In the genomic region with DNA sequence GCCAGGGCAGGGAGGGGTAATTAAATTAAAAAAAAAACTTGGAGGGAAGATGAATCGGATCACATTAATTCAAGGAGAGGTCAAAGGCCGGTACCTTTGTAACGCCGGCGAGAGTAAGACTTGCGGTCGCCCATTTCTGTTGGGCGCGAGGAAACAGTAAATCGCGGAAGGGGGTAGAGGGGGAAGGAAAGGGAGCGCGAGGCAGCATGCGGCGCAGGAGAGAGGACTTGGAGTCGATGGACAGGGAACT, we compare ENCODE assay signal across 7 cellular contexts. TPM values are rescaled to one million over a fixed set of nuclear protein-coding genes. Genes with fewer than 3 reads are reported as not detected.
DNase-seq lines count a peak whose midpoint lies in the region; ATAC-seq lines count a peak whose summit lies in the region.

No MANE protein-coding gene starts in this region.

- H3K36me3 ChIP-seq in HUES48 (ENCODE audit: control insufficient read depth, insufficient read depth, low read length), result peaks cover 8% of the 10 kb centered on the region; the same call in 1 of the 2 replicates
- no peaks in the 10 kb centered on the region; the same call in 1 of the 2 replicates for H3K36me3 ChIP-seq in iPS-20b (ENCODE audit: insufficient read depth, low read depth, low read length)

- H3K27me3 Mint-ChIP-seq in activated T-helper 1 cell treated with anti-CD3 and anti-CD28 coated beads, Interleukin-12 subunit alpha, Interleukin-12 subunit beta, Interleukin-2, Interleukin-4 antibody, amounts not matched to agents 30 ng/mL and 10 ng/mL and 1 ng/mL, durations not matched to agents 14 hours and 24 hours and 36 hours (ENCODE audit: insufficient read depth), result peaks cover 80% of the 10 kb centered on the region
- peaks cover 6 to 16% of the 10 kb centered on the region in 2 donors for H3K27me3 Mint-ChIP-seq in stimulated activated naive B cell treated with anti-CD40 and anti-IgM and Interleukin-4, amounts not matched to agents 10 μg/mL and 1 μg/mL and 100 μg/mL, for 72 hours

- H3K9me3 Mint-ChIP-seq in activated T-helper 1 cell treated with anti-CD3 and anti-CD28 coated beads, Interleukin-12 subunit alpha, Interleukin-12 subunit beta, Interleukin-2, Interleukin-4 antibody, amounts not matched to agents 30 ng/mL and 10 ng/mL and 1 ng/mL, durations not matched to agents 14 hours and 24 hours and 36 hours, result no peaks in the 10 kb centered on the region
- H3K9me3 Mint-ChIP-seq in stimulated activated naive B cell treated with anti-CD40 and anti-IgM and Interleukin-4, amounts not matched to agents 10 μg/mL and 1 μg/mL and 100 μg/mL, for 72 hours, result no peaks in the 10 kb centered on the region

- H3K9me3 ChIP-seq in HUES48 (ENCODE audit: control insufficient read depth, insufficient read depth, low read length), result no peaks in the 10 kb centered on the region
- no peaks in the 10 kb centered on the region for H3K9me3 ChIP-seq in iPS-20b (ENCODE audit: insufficient read depth, low read depth, low read length)

- H3K4me1 ChIP-seq in HUES48 (ENCODE audit: control insufficient read depth, insufficient read depth, low read length) (peaks cover 33% of the 10 kb centered on the region), iPS-20b (ENCODE audit: insufficient read depth, low read length) (peaks cover 18% of the 10 kb centered on the region)

- H3K4me3 ChIP-seq in HUES48 (ENCODE audit: low read depth, low read length) (peak overlapping the region; percentile 75), iPS-20b (ENCODE audit: low read length) (peak overlapping the region; percentile 93; the same call in 1 of the 2 replicates)

- H3K27ac ChIP-seq in HUES48 (ENCODE audit: low read depth, low read length) (peak overlapping the region; percentile 86), iPS-20b (ENCODE audit: low read length) (peak overlapping the region; percentile 60)

- intact Hi-C loops in activated T-helper 1 cell treated with anti-CD3 and anti-CD28 coated beads, Interleukin-12 subunit alpha, Interleukin-12 subunit beta, Interleukin-2, Interleukin-4 antibody, amounts not matched to agents 30 ng/mL and 10 ng/mL and 1 ng/mL, durations not matched to agents 14 hours and 24 hours and 36 hours (cut with micrococcal nuclease), result loop anchor here (5.0 to 10.0 kb wide), 2 partner anchors 262 to 541 kb away; no protein-coding TSS in a partner anchor

- H3K27me3 ChIP-seq in HUES48 (ENCODE audit: control insufficient read depth, insufficient read depth, low read length) (peaks cover 31% of the 10 kb centered on the region), iPS-20b (ENCODE audit: insufficient read depth, low read length) (peaks cover 47% of the 10 kb centered on the region)

- peaks cover 55% of the 10 kb centered on the region for H3K4me1 Mint-ChIP-seq in activated T-helper 1 cell treated with anti-CD3 and anti-CD28 coated beads, Interleukin-12 subunit alpha, Interleukin-12 subunit beta, Interleukin-2, Interleukin-4 antibody, amounts not matched to agents 30 ng/mL and 10 ng/mL and 1 ng/mL, durations not matched to agents 14 hours and 24 hours and 36 hours (ENCODE audit: low read depth)
- H3K4me1 Mint-ChIP-seq in stimulated activated naive B cell treated with anti-CD40 and anti-IgM and Interleukin-4, amounts not matched to agents 10 μg/mL and 1 μg/mL and 100 μg/mL, for 72 hours, result peaks cover 40 to 73% of the 10 kb centered on the region in 2 donors

- peak overlapping the region; percentile 54; the same call in 1 of the 2 replicates for H3K9ac ChIP-seq in HUES48 (ENCODE audit: low read depth, low read length)
- peak overlapping the region; percentile 78; the same call in 1 of the 2 replicates for H3K9ac ChIP-seq in iPS-20b (ENCODE audit: low read depth, low read length)

- peak overlapping the region; percentile 52 for H3K27ac Mint-ChIP-seq in activated T-helper 1 cell treated with anti-CD3 and anti-CD28 coated beads, Interleukin-12 subunit alpha, Interleukin-12 subunit beta, Interleukin-2, Interleukin-4 antibody, amounts not matched to agents 30 ng/mL and 10 ng/mL and 1 ng/mL, durations not matched to agents 14 hours and 24 hours and 36 hours
- H3K27ac Mint-ChIP-seq in stimulated activated naive B cell treated with anti-CD40 and anti-IgM and Interleukin-4, amounts not matched to agents 10 μg/mL and 1 μg/mL and 100 μg/mL, for 72 hours, result peak overlapping the region; percentile 93

- peak overlapping the region; percentile 87 for H3K4me3 Mint-ChIP-seq in activated T-helper 1 cell treated with anti-CD3 and anti-CD28 coated beads, Interleukin-12 subunit alpha, Interleukin-12 subunit beta, Interleukin-2, Interleukin-4 antibody, amounts not matched to agents 30 ng/mL and 10 ng/mL and 1 ng/mL, durations not matched to agents 14 hours and 24 hours and 36 hours
- H3K4me3 Mint-ChIP-seq in stimulated activated naive B cell treated with anti-CD40 and anti-IgM and Interleukin-4, amounts not matched to agents 10 μg/mL and 1 μg/mL and 100 μg/mL, for 72 hours, result peak overlapping the region; percentile 94 to 96

- H3K36me3 Mint-ChIP-seq in activated T-helper 1 cell treated with anti-CD3 and anti-CD28 coated beads, Interleukin-12 subunit alpha, Interleukin-12 subunit beta, Interleukin-2, Interleukin-4 antibody, amounts not matched to agents 30 ng/mL and 10 ng/mL and 1 ng/mL, durations not matched to agents 14 hours and 24 hours and 36 hours (ENCODE audit: low read depth), result no peaks in the 10 kb centered on the region
- peaks cover 3 to 4% of the 10 kb centered on the region in 2 donors for H3K36me3 Mint-ChIP-seq in stimulated activated naive B cell treated with anti-CD40 and anti-IgM and Interleukin-4, amounts not matched to agents 10 μg/mL and 1 μg/mL and 100 μg/mL, for 72 hours

- DNase-seq in activated T-helper 1 cell treated with anti-CD3 and anti-CD28 coated beads, Interleukin-12 subunit alpha, Interleukin-12 subunit beta, Interleukin-2, Interleukin-4 antibody, amounts not matched to agents 30 ng/mL and 10 ng/mL and 1 ng/mL, durations not matched to agents 14 hours and 24 hours and 36 hours (ENCODE audit: low spot score), result peak; percentile 1
- DNase-seq in stimulated activated naive B cell treated with anti-CD40 and anti-IgM and Interleukin-4, amounts not matched to agents 10 μg/mL and 1 μg/mL and 100 μg/mL, for 72 hours, result no peak
- DNase-seq in GOT3 (lab: John Stamatoyannopoulos, UW), result no peak

- ATAC-seq in stimulated activated naive B cell treated with anti-CD40 and anti-IgM and Interleukin-4, amounts not matched to agents 10 μg/mL and 1 μg/mL and 100 μg/mL, for 72 hours (replicated peaks), result no peak
- ATAC-seq in GM18870 (IDR thresholded peaks at IDR 0.05; ENCODE audit: unreplicated experiment) (no peak), GM19351 (IDR thresholded peaks at IDR 0.05; ENCODE audit: unreplicated experiment) (no peak)

RNA-seq across cellular contexts. Expression of a gene that starts 0.3 kb away (rescaled TPM):
- total RNA-seq in activated T-helper 1 cell treated with anti-CD3 and anti-CD28 coated beads, Interleukin-12 subunit alpha, Interleukin-12 subunit beta, Interleukin-2, Interleukin-4 antibody, amounts not matched to agents 30 ng/mL and 10 ng/mL and 1 ng/mL, durations not matched to agents 14 hours and 24 hours and 36 hours, result 0.29 and 0.39 TPM in 2 replicates
